ENCODE assay signal across 35 cellular contexts in genomic region chr5:152704286-152704685, GRCh38.
"Had no signal": no experiment of that assay in that cellular context is flagged by ENCODE, and none has a peak within 500 bp of the region (broad histone marks: within the 10 kb centered on the region; RNA-seq: fewer than 3 reads in every experiment).

No MANE protein-coding gene starts in this region.

- DNase-seq: activated B cell treated with CpG ODN at 0.5 μM for 24 hours; activated CD4-positive, alpha-beta memory T cell treated with anti-CD3 and anti-CD28 coated beads for 36 hours; activated CD4-positive, alpha-beta T cell treated with anti-CD3 and anti-CD28 coated beads for 4 hours; activated CD4-positive, alpha-beta T cell treated with anti-CD3 and anti-CD28 coated beads, Interleukin-2, amount 10 ng/mL, durations not matched to agents 24 days and 14 days; activated CD4-positive, alpha-beta T cell treated with anti-CD3 and anti-CD28 coated beads, Interleukin-2, amount 50 U/mL, for 1 hour; activated CD4-positive, alpha-beta T cell treated with anti-CD3 and anti-CD28 coated beads, Interleukin-2, amount 50 U/mL, for 4 hours; activated CD4-positive, CD25-positive, alpha-beta regulatory T cell treated with anti-CD3 and anti-CD28 coated beads, Interleukin-2, amount 50 U/mL, for 72 hours; activated CD8-positive, alpha-beta memory T cell treated with anti-CD3 and anti-CD28 coated beads, Interleukin-2, amount 50 U/mL, for 4 hours; activated CD8-positive, alpha-beta T cell treated with anti-CD3 and anti-CD28 coated beads for 36 hours; activated effector memory CD4-positive, alpha-beta T cell treated with anti-CD3 and anti-CD28 coated beads, Interleukin-2, amount 50 U/mL, for 16 hours; activated gamma-delta T cell treated with Interleukin-2 at 50 U/mL for 16 hours; activated naive CD4-positive, alpha-beta T cell; activated naive CD4-positive, alpha-beta T cell treated with anti-CD3 and anti-CD28 coated beads for 36 hours; activated naive CD4-positive, alpha-beta T cell treated with anti-CD3 and anti-CD28 coated beads, Interleukin-2, amount 50 U/mL, for 16 hours; activated naive CD8-positive, alpha-beta T cell treated with anti-CD3 and anti-CD28 coated beads for 36 hours; activated T-cell treated with anti-CD3 and anti-CD28 coated beads for 4 hours; activated T-cell treated with anti-CD3 and anti-CD28 coated beads, Interleukin-2, amount 50 U/mL, for 1 hour; activated T-cell treated with anti-CD3 and anti-CD28 coated beads, Interleukin-2, amount 50 U/mL, for 4 hours; activated T-cell treated with anti-CD3 and anti-CD28 coated beads, Interleukin-2, amount 50 U/mL, for 72 hours; adrenal gland; amniotic stem cell; aorta; body of pancreas; brain microvascular endothelial cell; caudate nucleus; cerebellar nuclear complex; T-helper 17 cell had no signal

- H3K36me3 ChIP-seq: adrenal gland, brain microvascular endothelial cell, breast epithelium had no signal

- H3K4me3 Mint-ChIP-seq: activated B cell treated with CpG ODN at 0.5 μM for 24 hours; activated CD4-positive, alpha-beta memory T cell treated with anti-CD3 and anti-CD28 coated beads for 36 hours; activated CD4-positive, alpha-beta T cell treated with anti-CD3 and anti-CD28 coated beads, Interleukin-2, amount 10 ng/mL, durations not matched to agents 24 days and 14 days; activated CD8-positive, alpha-beta T cell treated with anti-CD3 and anti-CD28 coated beads for 36 hours; activated naive CD4-positive, alpha-beta T cell treated with anti-CD3 and anti-CD28 coated beads for 36 hours; activated naive CD8-positive, alpha-beta T cell treated with anti-CD3 and anti-CD28 coated beads for 36 hours; activated T-cell treated with anti-CD3 and anti-CD28 coated beads, Interleukin-2, amount 50 U/mL, for 4 hours; activated T-cell treated with anti-CD3 and anti-CD28 coated beads, Interleukin-2, amount 50 U/mL, for 72 hours; activated T-helper 1 cell treated with anti-CD3 and anti-CD28 coated beads, Interleukin-12 subunit alpha, Interleukin-12 subunit beta, Interleukin-2, Interleukin-4 antibody, amounts not matched to agents 30 ng/mL and 10 ng/mL and 1 ng/mL, durations not matched to agents 14 hours and 24 hours and 36 hours; activated T-helper 17 cell treated with anti-CD3 and anti-CD28 coated beads, Interleukin-2, amount 50 U/mL, for 72 hours; central memory CD8-positive, alpha-beta T cell; T-helper 17 cell had no signal

- H3K4me1 Mint-ChIP-seq: activated B cell treated with CpG ODN at 0.5 μM for 24 hours; activated CD4-positive, alpha-beta T cell treated with anti-CD3 and anti-CD28 coated beads, Interleukin-2, amount 10 ng/mL, durations not matched to agents 24 days and 14 days; activated naive CD8-positive, alpha-beta T cell treated with anti-CD3 and anti-CD28 coated beads for 36 hours; activated T-helper 17 cell treated with anti-CD3 and anti-CD28 coated beads, Interleukin-2, amount 50 U/mL, for 72 hours; central memory CD8-positive, alpha-beta T cell; T-helper 17 cell had no signal

- H3K4me1 ChIP-seq: adrenal gland, body of pancreas, breast epithelium had no signal

- FAIRE-seq: astrocyte, TTC549 had no signal

- H3K4me3 ChIP-seq: adrenal gland, body of pancreas, breast epithelium had no signal

- H3K27me3 Mint-ChIP-seq: activated B cell treated with CpG ODN at 0.5 μM for 24 hours; activated CD4-positive, alpha-beta memory T cell treated with anti-CD3 and anti-CD28 coated beads for 36 hours; activated CD4-positive, alpha-beta T cell treated with anti-CD3 and anti-CD28 coated beads, Interleukin-2, amount 10 ng/mL, durations not matched to agents 24 days and 14 days; activated CD8-positive, alpha-beta T cell treated with anti-CD3 and anti-CD28 coated beads for 36 hours; activated naive CD8-positive, alpha-beta T cell treated with anti-CD3 and anti-CD28 coated beads for 36 hours; activated T-helper 17 cell treated with anti-CD3 and anti-CD28 coated beads, Interleukin-2, amount 50 U/mL, for 72 hours; central memory CD8-positive, alpha-beta T cell; T-helper 17 cell had no signal

- ATAC-seq: activated CD8-positive, alpha-beta T cell treated with anti-CD3 and anti-CD28 coated beads for 36 hours; activated naive CD4-positive, alpha-beta T cell treated with anti-CD3 and anti-CD28 coated beads, Interleukin-2, amount 50 U/mL, for 72 hours; activated T-cell treated with anti-CD3 and anti-CD28 coated beads, Interleukin-2, amount 50 U/mL, for 4 hours; activated T-cell treated with anti-CD3 and anti-CD28 coated beads, Interleukin-2, amount 50 U/mL, for 72 hours; activated T-helper 17 cell treated with anti-CD3 and anti-CD28 coated beads, Interleukin-2, amount 50 U/mL, for 72 hours; body of pancreas; T-helper 17 cell had no signal

- H3K36me3 Mint-ChIP-seq: activated CD4-positive, alpha-beta memory T cell treated with anti-CD3 and anti-CD28 coated beads for 36 hours; activated naive CD8-positive, alpha-beta T cell treated with anti-CD3 and anti-CD28 coated beads for 36 hours had no signal

- H3K27me3 ChIP-seq: adrenal gland, body of pancreas, brain microvascular endothelial cell, breast epithelium had no signal

- H3K9me3 ChIP-seq: adrenal gland, body of pancreas had no signal

- H3K27ac Mint-ChIP-seq: activated B cell treated with CpG ODN at 0.5 μM for 24 hours; activated CD4-positive, alpha-beta memory T cell treated with anti-CD3 and anti-CD28 coated beads for 36 hours; activated CD4-positive, alpha-beta T cell treated with anti-CD3 and anti-CD28 coated beads, Interleukin-2, amount 10 ng/mL, durations not matched to agents 24 days and 14 days; activated CD8-positive, alpha-beta T cell treated with anti-CD3 and anti-CD28 coated beads for 36 hours; activated naive CD4-positive, alpha-beta T cell treated with anti-CD3 and anti-CD28 coated beads for 36 hours; activated naive CD4-positive, alpha-beta T cell treated with anti-CD3 and anti-CD28 coated beads, Interleukin-2, amount 50 U/mL, for 72 hours; activated naive CD8-positive, alpha-beta T cell treated with anti-CD3 and anti-CD28 coated beads for 36 hours; activated T-cell treated with anti-CD3 and anti-CD28 coated beads, Interleukin-2, amount 50 U/mL, for 72 hours; activated T-helper 1 cell treated with anti-CD3 and anti-CD28 coated beads, Interleukin-12 subunit alpha, Interleukin-12 subunit beta, Interleukin-2, Interleukin-4 antibody, amounts not matched to agents 30 ng/mL and 10 ng/mL and 1 ng/mL, durations not matched to agents 14 hours and 24 hours and 36 hours; activated T-helper 17 cell treated with anti-CD3 and anti-CD28 coated beads, Interleukin-2, amount 50 U/mL, for 72 hours; T-helper 17 cell had no signal

- H3K27ac ChIP-seq: adrenal gland, body of pancreas, brain microvascular endothelial cell, breast epithelium, VCaP had no signal

- H3K9me3 Mint-ChIP-seq: activated T-helper 1 cell treated with anti-CD3 and anti-CD28 coated beads, Interleukin-12 subunit alpha, Interleukin-12 subunit beta, Interleukin-2, Interleukin-4 antibody, amounts not matched to agents 30 ng/mL and 10 ng/mL and 1 ng/mL, durations not matched to agents 14 hours and 24 hours and 36 hours; activated T-helper 17 cell treated with anti-CD3 and anti-CD28 coated beads, Interleukin-2, amount 50 U/mL, for 72 hours had no signal
